8 cellular contexts compared by ENCODE assay signal in genomic region chr1:85577421-85578320, GRCh38. TPM values are rescaled to one million over a fixed set of nuclear protein-coding genes. Genes with fewer than 3 reads are reported as not detected.
A peak's percentile ranks its signal among the peaks of the same experiment; 100 is the strongest.
DNase-seq lines count a peak whose midpoint lies in the region; ATAC-seq and TF ChIP-seq lines count a peak whose summit lies in the region.

No MANE protein-coding gene starts in this region.

- intact Hi-C loops in aorta (cut with DNase I), result loop anchor here (2.0 to 5.0 kb wide), 3 partner anchors 170 to 269 kb away; no protein-coding TSS in a partner anchor

- DNase-seq in NCI-H524 (lab: John Stamatoyannopoulos, UW) (peak; percentile 30 to 59), NCI-H524 treated with DMSO at 0.1 percent for 48 hours (lab: John Stamatoyannopoulos, UW) (no peak), RKO (ENCODE audit: low spot score) (peak; percentile 86), ecto neural progenitor cell (ENCODE audit: low spot score) (peak; percentile 60), mesothelial cell of epicardium (ENCODE audit: low spot score in 2 of 2, unreplicated experiment in 2 of 2) (peak in 1 of 2 experiments; percentile 64), aorta (peak; percentile 63 to 82)
- DNase-seq in stimulated activated naive CD4-positive, alpha-beta T cell (lab: John Stamatoyannopoulos, UW), result no peak

- ATAC-seq in HG02571 (IDR thresholded peaks at IDR 0.05; ENCODE audit: unreplicated experiment) (peak; percentile 20), aorta (ENCODE audit: low FRiP score) (no peak)

- peak overlapping the region; percentile 97 for H3K4me3 Mint-ChIP-seq in mesothelial cell of epicardium

- 0 to 1% methylated on average over 33 of the region's 33 CpGs for WGBS in aorta, 2 donors

- peak overlapping the region; percentile 70 to 89 for H3K27ac ChIP-seq in aorta (ENCODE audit: low read depth in 1 of 2, low read length in 2 of 2)

- peaks cover 12% of the 10 kb centered on the region for H3K36me3 Mint-ChIP-seq in mesothelial cell of epicardium

- no peaks in the 10 kb centered on the region for H3K4me1 ChIP-seq in aorta (ENCODE audit: control insufficient read depth in 1 of 2, insufficient read depth in 2 of 2, low read length in 2 of 2)

- H3K9me3 Mint-ChIP-seq in mesothelial cell of epicardium, result no peaks in the 10 kb centered on the region

- H3K27me3 ChIP-seq in aorta (ENCODE audit: control insufficient read depth in 1 of 2, insufficient read depth in 2 of 2, low read length in 1 of 2), result no peaks in the 10 kb centered on the region

- TF ChIP-seq CTCF in mesothelial cell of epicardium (IDR thresholded peaks at IDR 0.05; ENCODE audit: unreplicated experiment), result no peak

- peaks cover 0 to 2% of the 10 kb centered on the region in 2 donors for H3K36me3 ChIP-seq in aorta (ENCODE audit: control insufficient read depth in 1 of 2, insufficient read depth in 2 of 2, low read length in 1 of 2)

- H3K9me3 ChIP-seq in aorta (ENCODE audit: control insufficient read depth, low read length), result no peaks in the 10 kb centered on the region

- peaks cover 54% of the 10 kb centered on the region for H3K4me1 Mint-ChIP-seq in mesothelial cell of epicardium

- H3K27me3 Mint-ChIP-seq in mesothelial cell of epicardium (ENCODE audit: low read depth), result peaks cover 3% of the 10 kb centered on the region

- peak overlapping the region; percentile 99 for H3K27ac Mint-ChIP-seq in mesothelial cell of epicardium

- peak overlapping the region; percentile 64 to 78 for H3K4me3 ChIP-seq in aorta (ENCODE audit: low read length in 2 of 2)

RNA-seq across cellular contexts. Expression of gene CCN1, which starts 2.9 kb away (rescaled TPM):
- 731 to 797 TPM (median 760 TPM) in 3 replicates for total RNA-seq in mesothelial cell of epicardium
- 1,000 to 10,000 TPM in 1 of 2 donors, 100 to 1,000 TPM in 1; 354 to 2,327 TPM for total RNA-seq in aorta
- 100 to 1,000 TPM in 1 of 2 donors, 10 to 100 TPM in 1; 56.5 to 949 TPM for polyA plus RNA-seq in aorta

Comparison
In these comparisons a context has a peak if more than half of its experiments do, and no peak if none do; other contexts are left out.
1. DNase-seq: peak in NCI-H524 (2 of 2), RKO (single experiment), ecto neural progenitor cell (single experiment) and aorta (2 of 2); none in NCI-H524 treated with DMSO at 0.1 percent for 48 hours (single experiment) and stimulated activated naive CD4-positive, alpha-beta T cell (0 of 6).